In genomic region chr1:66925558-66925910, GRCh38 we compare ENCODE assay signal across 1 cellular context.
TF ChIP-seq lines count a peak whose summit lies in the region.

No MANE protein-coding gene starts in this region.

TF ChIP-seq in GM12878, 131 proteins besides CTCF, POLR2A, EP300 and RAD21 (continued from another document):
- no peak for TF ChIP-seq BCLAF1 (IDR thresholded peaks at IDR 0.05)
- TF ChIP-seq MEF2B (IDR thresholded peaks at IDR 0.05; ENCODE audit: partially characterized antibody, poor library complexity, severe bottlenecking) = peak; percentile 51
- no peak for TF ChIP-seq PRDM15 (CRISPR knock-in tag; IDR thresholded peaks at IDR 0.05)
- no peak for TF ChIP-seq HDAC2 (IDR thresholded peaks at IDR 0.05)
- TF ChIP-seq POU2F2 (IDR thresholded peaks at IDR 0.05; ENCODE audit: borderline replicate concordance, low read depth, low read length) = no peak
- no peak for TF ChIP-seq ZBTB11 (CRISPR knock-in tag; IDR thresholded peaks at IDR 0.05)
- TF ChIP-seq ZNF687 (IDR thresholded peaks at IDR 0.05) = no peak
- TF ChIP-seq TCF12 (IDR thresholded peaks at IDR 0.05; ENCODE audit: low read depth, low read length) = 0 out of 2 replicates have a peak, but pooled peaks have one; percentile 5
- TF ChIP-seq EGR1 (IDR thresholded peaks at IDR 0.05; ENCODE audit: borderline replicate concordance in 1 of 2, low read depth in 2 of 2, low read length in 2 of 2) = peak in 1 of 2 experiments; percentile 6; a peak in 2 of 3 replicates
- TF ChIP-seq MTA2 (IDR thresholded peaks at IDR 0.05; ENCODE audit: low read depth) = peak; percentile 0; the same call in 1 of the 2 replicates
- TF ChIP-seq PKNOX1 (IDR thresholded peaks at IDR 0.05) = no peak
- peak; percentile 28 for TF ChIP-seq SKIL (IDR thresholded peaks at IDR 0.05; ENCODE audit: low read depth, poor library complexity, severe bottlenecking)
- 0 out of 2 replicates have a peak, but pooled peaks have one; percentile 9 for TF ChIP-seq IKZF1 (conservative IDR thresholded peaks at IDR 0.05)
